In the genomic region with DNA sequence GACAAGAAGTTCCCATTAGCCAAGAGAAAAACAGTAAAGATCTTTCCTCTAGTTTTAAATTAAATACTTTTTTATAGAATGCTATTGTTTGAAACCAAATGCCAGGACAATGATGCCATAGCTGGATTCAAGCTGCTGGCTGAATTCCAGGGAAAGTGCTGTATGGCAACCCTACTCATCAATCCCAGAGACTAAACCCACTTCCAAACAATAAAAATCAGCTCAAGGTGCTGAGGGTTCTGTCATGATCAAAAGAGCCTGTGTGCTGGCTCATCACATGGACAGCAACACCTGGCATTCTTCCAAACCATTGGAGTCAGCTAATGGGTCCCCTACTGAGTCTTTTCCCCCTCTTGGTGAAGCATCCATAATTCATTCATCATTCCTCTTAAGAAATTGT, we compare ENCODE assay signal across 1 cellular context.
A peak's percentile ranks its signal among the peaks of the same experiment; 100 is the strongest.
TF ChIP-seq lines count a peak whose summit lies in the region.

No MANE protein-coding gene starts in this region.

TF ChIP-seq in endothelial cell of umbilical vein, 7 proteins besides CTCF, POLR2A, EP300 and RAD21 (continued from another document):
- TF ChIP-seq JUN (IDR thresholded peaks at IDR 0.05; ENCODE audit: borderline replicate concordance, insufficient read depth, insufficient read length, low read depth) (peak; percentile 24), EZH2 (IDR thresholded peaks at IDR 0.05; ENCODE audit: borderline replicate concordance, low read depth, low read length, severe bottlenecking) (no peak), FOS (IDR thresholded peaks at IDR 0.05; ENCODE audit: borderline replicate concordance, insufficient read depth, low read length) (peak; percentile 12)
- TF ChIP-seq, protein P1, sequence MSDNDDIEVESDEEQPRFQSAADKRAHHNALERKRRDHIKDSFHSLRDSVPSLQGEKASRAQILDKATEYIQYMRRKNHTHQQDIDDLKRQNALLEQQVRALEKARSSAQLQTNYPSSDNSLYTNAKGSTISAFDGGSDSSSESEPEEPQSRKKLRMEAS (IDR thresholded peaks at IDR 0.05; ENCODE audit: insufficient read depth, insufficient read length): no peak
TF ChIP-seq in endothelial cell of umbilical vein: peak in this region for 2.
